Comparison of ENCODE assay signal across 8 cellular contexts in the genomic region with DNA sequence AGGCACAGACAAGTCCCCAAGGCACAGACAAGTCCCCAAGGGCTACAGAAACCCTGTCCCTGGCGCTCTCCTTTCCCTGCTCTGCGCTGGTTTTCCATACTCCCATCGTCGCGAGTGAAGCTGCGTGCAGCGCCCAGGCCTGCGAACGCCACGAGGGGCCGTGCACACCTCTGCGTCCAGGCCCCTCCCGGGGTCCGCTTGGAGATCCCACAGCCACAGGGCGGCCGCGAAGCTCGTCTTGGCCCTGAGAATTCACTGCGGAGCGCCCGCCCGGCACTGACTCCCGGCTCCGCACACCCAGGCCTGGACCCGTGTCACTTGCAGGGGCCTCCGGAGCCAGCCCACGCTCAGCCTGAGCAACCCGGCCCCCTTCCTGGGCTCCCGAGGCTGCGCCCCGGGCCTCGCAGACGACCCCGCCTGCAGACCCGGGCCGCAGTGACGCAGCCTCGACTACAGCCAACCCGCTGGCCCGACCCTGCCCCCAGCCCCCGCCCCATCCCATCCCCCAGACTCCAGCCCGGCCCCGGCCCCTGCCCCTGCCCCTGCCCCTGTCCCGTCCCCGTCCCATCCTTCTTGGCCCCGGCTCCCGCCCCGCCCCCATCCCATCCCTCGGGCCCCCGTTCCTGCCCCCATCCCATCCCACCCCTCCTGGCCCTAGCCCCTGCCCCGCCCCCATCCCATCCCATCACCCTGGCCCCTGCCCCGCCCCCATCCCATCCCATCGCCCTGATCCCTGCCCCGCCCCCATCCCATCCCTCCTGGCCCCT. TPM values are rescaled to one million over a fixed set of nuclear protein-coding genes. Genes with fewer than 3 reads are reported as not detected.
DNase-seq lines count a peak whose midpoint lies in the region; ATAC-seq and TF ChIP-seq lines count a peak whose summit lies in the region.

No MANE protein-coding gene starts in this region.

- H2BK15ac ChIP-seq in mesendoderm (replicated peaks; ENCODE audit: low read depth), result no peak overlapping the region

- peaks cover 15% of the 10 kb centered on the region for H3K79me1 ChIP-seq in mesendoderm (ENCODE audit: low read length)

- POLR2A ChIA-PET in MCF 10A (lab: Yijun Ruan, JAX), result interaction anchor here (1.1 kb wide), 1 partner anchor 9 kb away, joined by 3 read pairs; no protein-coding TSS in a partner anchor

- H3K9me3 Mint-ChIP-seq in MCF 10A (ENCODE audit: unreplicated experiment), result no peaks in the 10 kb centered on the region

- H3K9me3 ChIP-seq in cardiac muscle cell (ENCODE audit: low read depth) (no peaks in the 10 kb centered on the region), uterus (no peaks in the 10 kb centered on the region)

- peak overlapping the region; percentile 94 for H3K4me2 ChIP-seq in mesendoderm (ENCODE audit: low read length)

- H3K79me2 ChIP-seq in mesendoderm (ENCODE audit: control insufficient read depth, insufficient read depth, low read length), result peaks cover 4% of the 10 kb centered on the region

- intact Hi-C loops in Right ventricle myocardium superior (cut with DNase I) (no loop called here), MCF 10A (cut with micrococcal nuclease) (no loop called here), uterus (cut with DNase I; ENCODE audit: low total_unique reads) (no loop called here)

- no peak overlapping the region for H4K8ac ChIP-seq in mesendoderm (ENCODE audit: low read depth, low read length)

- H3K4me3 ChIP-seq in cardiac muscle cell (peak overlapping the region; percentile 99), mesendoderm (ENCODE audit: low read length) (peak overlapping the region; percentile 69), uterus (peak overlapping the region; percentile 73 to 83)

- no peaks in the 10 kb centered on the region for H3K27me3 Mint-ChIP-seq in MCF 10A (ENCODE audit: insufficient read depth, unreplicated experiment)

- H2BK5ac ChIP-seq in mesendoderm (ENCODE audit: low read length), result no peak overlapping the region

- H3K4me1 Mint-ChIP-seq in MCF 10A (ENCODE audit: insufficient read depth, unreplicated experiment), result peaks cover 9% of the 10 kb centered on the region

- H3K36me3 ChIP-seq in cardiac muscle cell (peaks cover 29% of the 10 kb centered on the region), mesendoderm (ENCODE audit: control insufficient read depth, insufficient read depth, low read length) (peaks cover 10% of the 10 kb centered on the region), uterus (no peaks in the 10 kb centered on the region)

- peaks cover 34% of the 10 kb centered on the region for H3K36me3 Mint-ChIP-seq in MCF 10A (ENCODE audit: insufficient read depth, unreplicated experiment)

- TF ChIP-seq CTCF in cardiac muscle cell (IDR thresholded peaks at IDR 0.05; ENCODE audit: low read depth, low read length) (no peak), MCF 10A (IDR thresholded peaks at IDR 0.05; ENCODE audit: unreplicated experiment) (no peak), uterus (IDR thresholded peaks at IDR 0.05) (no peak)

- H3K27ac ChIP-seq in cardiac muscle cell, result peak overlapping the region; percentile 52
- no peak overlapping the region for H3K27ac ChIP-seq in mesendoderm (ENCODE audit: low read depth, low read length)
- peak overlapping the region; percentile 70 to 88 for H3K27ac ChIP-seq in uterus

- H2BK120ac ChIP-seq in mesendoderm (ENCODE audit: low read depth, low read length), result no peak overlapping the region

- H3K27ac Mint-ChIP-seq in MCF 10A (ENCODE audit: low read depth, unreplicated experiment), result no peak overlapping the region

- peak in 1 of 2 donors; percentile 76 for DNase-seq in cardiac muscle cell (ENCODE audit: low read depth in 1 of 2, low spot score in 1 of 2)
- DNase-seq in Right ventricle myocardium superior, result no peak
- DNase-seq in MCF 10A (ENCODE audit: unreplicated experiment), result no peak
- peak; percentile 82 for DNase-seq in mesendoderm
- DNase-seq in uterus, result no peak
- no peak for DNase-seq in NCI-H146 (lab: John Stamatoyannopoulos, UW)
- DNase-seq in NCI-H774 (lab: John Stamatoyannopoulos, UW), result no peak
- DNase-seq in EL, result no peak

- peak overlapping the region; percentile 74 for H3K4me3 Mint-ChIP-seq in MCF 10A (ENCODE audit: unreplicated experiment)

- no peak for TF ChIP-seq POLR2A in uterus (IDR thresholded peaks at IDR 0.05)

- no peaks in the 10 kb centered on the region for H3K27me3 ChIP-seq in cardiac muscle cell
- H3K27me3 ChIP-seq in mesendoderm (ENCODE audit: insufficient read depth, low read length, poor library complexity), result no peaks in the 10 kb centered on the region
- H3K27me3 ChIP-seq in uterus, result no peaks in the 10 kb centered on the region

- no peak overlapping the region for H3K4ac ChIP-seq in mesendoderm (ENCODE audit: low read depth, low read length)

- no peak overlapping the region for H2AK5ac ChIP-seq in mesendoderm (ENCODE audit: low read length)

- no peak overlapping the region for H4K5ac ChIP-seq in mesendoderm (ENCODE audit: low read length)

- H3K9ac ChIP-seq in mesendoderm (ENCODE audit: low read length), result peak overlapping the region; percentile 84

- ATAC-seq in Right ventricle myocardium superior (ENCODE audit: poor library complexity), result no peak

- CTCF ChIA-PET in MCF 10A (lab: Yijun Ruan, JAX), result interaction anchor here (0.8 to 4.1 kb wide), 3 partner anchors 147 to 149 kb away, joined by 4 to 28 read pairs (median 5); no protein-coding TSS in a partner anchor

- H3K18ac ChIP-seq in mesendoderm (ENCODE audit: low read length), result no peak overlapping the region

- no CpG with 5 or more reads among the region's 54 CpGs for WGBS in mesendoderm (ENCODE audit: extremely low coverage, insufficient coverage, low lambda C conversion rate)

- H3K4me1 ChIP-seq in cardiac muscle cell (ENCODE audit: low read depth) (peaks cover 3% of the 10 kb centered on the region), mesendoderm (ENCODE audit: control insufficient read depth, low read depth, low read length) (no peaks in the 10 kb centered on the region), uterus (peaks cover 0 to 12% of the 10 kb centered on the region in 2 donors)

- peak overlapping the region; percentile 45 for H3K23ac ChIP-seq in mesendoderm (ENCODE audit: low read length)

- BruUV-seq in MCF 10A (replicated peaks; lab: Mats Ljungman, UMichigan), result no TSS peak

- peak overlapping the region; percentile 87 for H3K56ac ChIP-seq in mesendoderm (ENCODE audit: low read length)

RNA-seq across cellular contexts. Expression of a gene that starts 0.8 kb away (rescaled TPM):
- total RNA-seq in cardiac muscle cell (39.6 and 46.1 TPM in 2 replicates), Right ventricle myocardium superior (15.3 TPM), MCF 10A (2022) (25.2 and 31.3 TPM in 2 replicates), uterus (10 to 100 TPM in 3 of 4 donors, 1 to 10 TPM in 1; 6.2 to 49.7 (median 24.6) TPM)
- 46.8 and 50.4 TPM in 2 replicates for polyA plus RNA-seq in cardiac muscle cell
- 17.3 TPM for polyA plus RNA-seq in mesendoderm (2013, experiment 1 of 2)
- polyA plus RNA-seq in mesendoderm (2013, experiment 2 of 2), result 17.4 TPM
